ENCODE assay signal across 1 cellular context in genomic region chr19:45123440-45123850, GRCh38.
TF ChIP-seq lines count a peak whose summit lies in the region.

No MANE protein-coding gene starts in this region.

TF ChIP-seq in SK-N-SH treated with all-trans-retinoic acid at 6 μM for 48 hours, 23 proteins besides CTCF, POLR2A, EP300 and RAD21 (continued from another document):
- TF ChIP-seq POU6F1 (CRISPR knock-in tag; IDR thresholded peaks at IDR 0.05; ENCODE audit: borderline replicate concordance, low read depth) = no peak
- no peak for TF ChIP-seq PATZ1 (CRISPR knock-in tag; IDR thresholded peaks at IDR 0.05; ENCODE audit: borderline replicate concordance)
- no peak for TF ChIP-seq TOX (CRISPR knock-in tag; IDR thresholded peaks at IDR 0.05; ENCODE audit: borderline replicate concordance)
- TF ChIP-seq BACH2 (CRISPR knock-in tag; IDR thresholded peaks at IDR 0.05; ENCODE audit: borderline replicate concordance) = no peak
- TF ChIP-seq, protein P1, sequence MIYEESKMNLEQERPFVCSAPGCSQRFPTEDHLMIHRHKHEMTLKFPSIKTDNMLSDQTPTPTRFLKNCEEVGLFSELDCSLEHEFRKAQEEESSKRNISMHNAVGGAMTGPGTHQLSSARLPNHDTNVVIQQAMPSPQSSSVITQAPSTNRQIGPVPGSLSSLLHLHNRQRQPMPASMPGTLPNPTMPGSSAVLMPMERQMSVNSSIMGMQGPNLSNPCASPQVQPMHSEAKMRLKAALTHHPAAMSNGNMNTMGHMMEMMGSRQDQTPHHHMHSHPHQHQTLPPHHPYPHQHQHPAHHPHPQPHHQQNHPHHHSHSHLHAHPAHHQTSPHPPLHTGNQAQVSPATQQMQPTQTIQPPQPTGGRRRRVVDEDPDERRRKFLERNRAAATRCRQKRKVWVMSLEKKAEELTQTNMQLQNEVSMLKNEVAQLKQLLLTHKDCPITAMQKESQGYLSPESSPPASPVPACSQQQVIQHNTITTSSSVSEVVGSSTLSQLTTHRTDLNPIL (CRISPR knock-in tag; IDR thresholded peaks at IDR 0.05; ENCODE audit: low read depth) = no peak
- TF ChIP-seq CSDC2 (CRISPR knock-in tag; IDR thresholded peaks at IDR 0.05) = no peak
- no peak for TF ChIP-seq OSR1 (CRISPR knock-in tag; IDR thresholded peaks at IDR 0.05)
- TF ChIP-seq GLIS3 (CRISPR knock-in tag; IDR thresholded peaks at IDR 0.05) = no peak
- no peak for TF ChIP-seq RARB (CRISPR knock-in tag; IDR thresholded peaks at IDR 0.05)
- no peak for TF ChIP-seq SNAI2 (CRISPR knock-in tag; IDR thresholded peaks at IDR 0.05)
